ENCODE assay signal across 23 cellular contexts in genomic region chr16:88593910-88594309, GRCh38. TPM values are rescaled to one million over a fixed set of nuclear protein-coding genes. Genes with fewer than 3 reads are reported as not detected.
"Had no signal": no experiment of that assay in that cellular context is flagged by ENCODE, and none has a peak within 500 bp of the region (broad histone marks: within the 10 kb centered on the region; RNA-seq: fewer than 3 reads in every experiment).

No MANE protein-coding gene starts in this region.

- H3K4me3 ChIP-seq: hepatocyte, mucosa of descending colon, thyroid gland, uterus had no signal

- ATAC-seq: left colon; mucosa of descending colon; naive thymus-derived CD8-positive, alpha-beta T cell; stimulated activated naive B cell treated with anti-CD40 and anti-IgM and Interleukin-4, amounts not matched to agents 10 μg/mL and 1 μg/mL and 100 μg/mL, for 72 hours; stimulated activated naive CD8-positive, alpha-beta T cell treated with anti-CD3 and anti-CD28 coated beads, Interleukin-15, amount 100 ng/mL, for 72 hours had no signal

- H3K4me3 Mint-ChIP-seq: dendritic cell treated with granulocyte-macrophage colony-stimulating factor and Interleukin-4, amounts not matched to agents 40 ng/mL and 50 ng/mL, for 4 days; naive thymus-derived CD8-positive, alpha-beta T cell; neural crest cell; stimulated activated naive B cell treated with anti-CD40 and anti-IgM and Interleukin-4, amounts not matched to agents 10 μg/mL and 1 μg/mL and 100 μg/mL, for 72 hours; stimulated activated naive CD8-positive, alpha-beta T cell treated with anti-CD3 and anti-CD28 coated beads, Interleukin-15, amount 100 ng/mL, for 72 hours; type B pancreatic cell had no signal

- H2AFZ ChIP-seq: hepatocyte had no signal

- FAIRE-seq: colon, kidney had no signal

- H3K4me1 ChIP-seq: thyroid gland, uterus had no signal

- H3K4me2 ChIP-seq: hepatocyte had no signal

- H3K27ac ChIP-seq: hepatocyte, thyroid gland, uterus had no signal

- H3K27me3 Mint-ChIP-seq: dendritic cell treated with granulocyte-macrophage colony-stimulating factor and Interleukin-4, amounts not matched to agents 40 ng/mL and 50 ng/mL, for 4 days; naive thymus-derived CD8-positive, alpha-beta T cell; stimulated activated naive B cell treated with anti-CD40 and anti-IgM and Interleukin-4, amounts not matched to agents 10 μg/mL and 1 μg/mL and 100 μg/mL, for 72 hours; stimulated activated naive CD8-positive, alpha-beta T cell treated with anti-CD3 and anti-CD28 coated beads, Interleukin-15, amount 100 ng/mL, for 72 hours; type B pancreatic cell had no signal

- H3K27me3 ChIP-seq: hepatocyte, thyroid gland, uterus had no signal

- H3K36me3 ChIP-seq: uterus had no signal

- DNase-seq: kidney; left colon; mammary epithelial cell; mucosa of descending colon; naive thymus-derived CD8-positive, alpha-beta T cell; stimulated activated CD4-positive, alpha-beta T cell treated with anti-CD3 and anti-CD28 coated beads, Interleukin-2, amount 100 ng/mL, for 24 hours; stimulated activated CD4-positive, alpha-beta T cell treated with anti-CD3 and anti-CD28 coated beads, Interleukin-4, amount 100 ng/mL, for 4 hours; stimulated activated naive B cell treated with anti-CD40 and anti-IgM and Interleukin-4, amounts not matched to agents 10 μg/mL and 1 μg/mL and 100 μg/mL, for 72 hours; stimulated activated naive CD8-positive, alpha-beta T cell treated with anti-CD3 and anti-CD28 coated beads, Interleukin-15, amount 100 ng/mL, for 72 hours; thyroid gland; uterus had no signal

- H3K27ac Mint-ChIP-seq: dendritic cell treated with granulocyte-macrophage colony-stimulating factor and Interleukin-4, amounts not matched to agents 40 ng/mL and 50 ng/mL, for 4 days; stimulated activated naive B cell treated with anti-CD40 and anti-IgM and Interleukin-4, amounts not matched to agents 10 μg/mL and 1 μg/mL and 100 μg/mL, for 72 hours; stimulated activated naive CD8-positive, alpha-beta T cell treated with anti-CD3 and anti-CD28 coated beads, Interleukin-15, amount 100 ng/mL, for 72 hours; type B pancreatic cell had no signal

- H3K9me3 Mint-ChIP-seq: dendritic cell treated with granulocyte-macrophage colony-stimulating factor and Interleukin-4, amounts not matched to agents 40 ng/mL and 50 ng/mL, for 4 days; naive thymus-derived CD8-positive, alpha-beta T cell; neural crest cell; stimulated activated naive B cell treated with anti-CD40 and anti-IgM and Interleukin-4, amounts not matched to agents 10 μg/mL and 1 μg/mL and 100 μg/mL, for 72 hours; stimulated activated naive CD8-positive, alpha-beta T cell treated with anti-CD3 and anti-CD28 coated beads, Interleukin-15, amount 100 ng/mL, for 72 hours; type B pancreatic cell had no signal

- H3K9me3 ChIP-seq: mucosa of descending colon, thyroid gland, uterus had no signal

RNA-seq across cellular contexts. Expression of gene IL17C, which starts 44.5 kb away (rescaled TPM):
- total RNA-seq: hepatocyte, kidney, left colon, liver, mammary epithelial cell, mesenteric fat pad, mucosa of descending colon, osteocyte, pulmonary artery endothelial cell, sciatic nerve, skeletal muscle tissue, subcutaneous adipose tissue, thyroid gland, uterus had no signal
- polyA plus RNA-seq: liver had no signal
